29 cellular contexts compared by ENCODE assay signal in the genomic region with DNA sequence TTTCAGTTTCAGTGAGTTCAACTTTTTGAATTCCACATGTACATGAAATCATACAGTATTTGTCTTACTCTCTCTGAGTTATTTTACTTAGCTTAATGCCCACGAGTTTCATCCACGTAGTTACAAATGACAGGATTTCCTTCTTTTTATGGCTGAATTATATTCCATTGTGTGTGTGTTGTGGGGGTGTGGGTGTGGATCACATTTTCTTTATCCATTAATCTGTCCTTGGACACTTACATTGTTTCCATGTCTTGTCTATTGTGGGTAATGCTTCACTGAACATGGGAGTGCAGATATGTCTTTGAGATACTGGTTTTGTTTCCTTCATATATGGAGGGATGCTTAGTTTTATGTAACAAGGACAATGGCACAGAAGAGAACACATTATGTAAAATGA.
"Had no signal": no experiment of that assay in that cellular context is flagged by ENCODE, and none has a peak within 500 bp of the region (broad histone marks: within the 10 kb centered on the region; RNA-seq: fewer than 3 reads in every experiment).

No MANE protein-coding gene starts in this region.

- H3K36me3 ChIP-seq: colonic mucosa, esophagus muscularis mucosa, esophagus squamous epithelium, gastrocnemius medialis, gastroesophageal sphincter, heart left ventricle, heart right ventricle had no signal

- H3K4me3 ChIP-seq: colonic mucosa, coronary artery, dorsolateral prefrontal cortex, esophagus muscularis mucosa, esophagus squamous epithelium, gastrocnemius medialis, gastroesophageal sphincter, heart left ventricle, heart right ventricle had no signal

- H3K4me3 Mint-ChIP-seq: dendritic cell treated with granulocyte-macrophage colony-stimulating factor and Interleukin-4, amounts not matched to agents 40 ng/mL and 50 ng/mL, for 4 days; effector memory CD8-positive, alpha-beta T cell; endodermal cell had no signal

- DNase-seq: colonic mucosa; cortex of kidney; dermis blood vessel endothelial cell; dorsolateral prefrontal cortex; effector CD4-positive, alpha-beta T cell; effector CD8-positive, alpha-beta T cell; effector memory CD4-positive, alpha-beta T cell; effector memory CD8-positive, alpha-beta T cell; endodermal cell; erythroblast; esophagus squamous epithelium; foreskin fibroblast; foreskin keratinocyte; foreskin melanocyte; gastrocnemius medialis; glutamatergic neuron; head of caudate nucleus; heart left ventricle; heart right ventricle had no signal

- H3K27ac Mint-ChIP-seq: dendritic cell treated with granulocyte-macrophage colony-stimulating factor and Interleukin-4, amounts not matched to agents 40 ng/mL and 50 ng/mL, for 4 days; effector memory CD8-positive, alpha-beta T cell; endodermal cell had no signal

- H3K27ac ChIP-seq: colonic mucosa, coronary artery, dorsolateral prefrontal cortex, epithelial cell of prostate, esophagus muscularis mucosa, esophagus squamous epithelium, foreskin keratinocyte, gastrocnemius medialis, gastroesophageal sphincter had no signal

- H3K27me3 Mint-ChIP-seq: dendritic cell treated with granulocyte-macrophage colony-stimulating factor and Interleukin-4, amounts not matched to agents 40 ng/mL and 50 ng/mL, for 4 days; effector memory CD8-positive, alpha-beta T cell had no signal

- H3K27me3 ChIP-seq: colonic mucosa, dorsolateral prefrontal cortex, esophagus muscularis mucosa, esophagus squamous epithelium, foreskin keratinocyte, gastrocnemius medialis, gastroesophageal sphincter, heart left ventricle, heart right ventricle had no signal

- FAIRE-seq: colon, endometrium, endothelial cell of umbilical vein, frontal cortex had no signal

- ATAC-seq: effector memory CD8-positive, alpha-beta T cell; esophagus mucosa; foreskin keratinocyte; gastrocnemius medialis; gastroesophageal sphincter had no signal

- H3K4me1 ChIP-seq: colonic mucosa, esophagus muscularis mucosa, esophagus squamous epithelium, foreskin keratinocyte, gastrocnemius medialis, gastroesophageal sphincter, heart left ventricle, heart right ventricle had no signal

- H3K9me3 ChIP-seq: colonic mucosa, gastrocnemius medialis had no signal
